Comparison of ENCODE assay signal across 22 cellular contexts in the genomic region with DNA sequence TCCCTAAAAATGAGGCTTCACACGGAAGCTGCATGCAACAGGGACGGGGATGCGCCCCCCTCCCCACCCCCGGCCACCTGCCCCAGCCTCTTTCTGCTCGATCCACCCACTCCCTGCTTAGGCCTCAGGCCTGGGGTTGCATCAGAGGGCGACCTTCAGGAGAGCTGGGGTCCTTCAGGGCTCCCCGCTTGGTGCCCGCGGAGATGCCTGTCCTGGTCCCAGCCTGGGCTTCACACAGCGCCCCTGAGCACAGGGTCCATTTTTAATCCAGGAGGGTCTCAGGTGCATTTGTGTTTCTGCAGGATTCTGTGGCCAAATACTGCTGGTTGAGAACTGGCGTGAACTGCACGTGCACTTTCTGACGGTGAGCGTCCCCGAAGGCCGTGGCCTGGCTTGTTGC.
"Had no signal": no experiment of that assay in that cellular context is flagged by ENCODE, and none has a peak within 500 bp of the region (broad histone marks: within the 10 kb centered on the region; RNA-seq: fewer than 3 reads in every experiment).

No MANE protein-coding gene starts in this region.

- ATAC-seq: T-helper 17 cell had no signal

- H3K27me3 Mint-ChIP-seq: activated B cell treated with CpG ODN at 0.5 μM for 24 hours; activated CD4-positive, alpha-beta T cell treated with anti-CD3 and anti-CD28 coated beads, Interleukin-2, amount 10 ng/mL, durations not matched to agents 24 days and 14 days; activated naive CD8-positive, alpha-beta T cell; T-helper 17 cell had no signal

- DNase-seq: activated B cell treated with CpG ODN at 0.5 μM for 24 hours; activated CD4-positive, alpha-beta T cell treated with anti-CD3 and anti-CD28 coated beads for 1 hour; activated CD4-positive, alpha-beta T cell treated with anti-CD3 and anti-CD28 coated beads, Interleukin-2, amount 10 ng/mL, durations not matched to agents 24 days and 14 days; activated CD4-positive, alpha-beta T cell treated with anti-CD3 and anti-CD28 coated beads, Interleukin-2, amount 50 U/mL, for 48 hours; activated CD8-positive, alpha-beta memory T cell treated with anti-CD3 and anti-CD28 coated beads for 24 hours; activated effector memory CD4-positive, alpha-beta T cell treated with Interleukin-2 at 50 U/mL for 16 hours; activated naive CD4-positive, alpha-beta T cell; Kasumi-1; NCI-H1048; NCI-H146; NCI-H187 treated with DMSO at 0.1 percent for 48 hours; NCI-H2081 treated with DMSO at 0.1 percent for 48 hours; NCI-H446; NCI-H524; Peyer's patch; SHP77; T-helper 17 cell; T-helper 9 cell had no signal

- H3K9me3 Mint-ChIP-seq: activated B cell treated with CpG ODN at 0.5 μM for 24 hours; activated CD4-positive, alpha-beta T cell treated with anti-CD3 and anti-CD28 coated beads, Interleukin-2, amount 10 ng/mL, durations not matched to agents 24 days and 14 days; activated T-helper 1 cell treated with anti-CD3 and anti-CD28 coated beads, Interleukin-12 subunit alpha, Interleukin-12 subunit beta, Interleukin-2, Interleukin-4 antibody, amounts not matched to agents 30 ng/mL and 10 ng/mL and 1 ng/mL, durations not matched to agents 14 hours and 24 hours and 36 hours had no signal

- H3K27ac ChIP-seq: brain microvascular endothelial cell, cardiac muscle cell, Peyer's patch had no signal

- H3K4me1 ChIP-seq: Peyer's patch had no signal

- H3K36me3 ChIP-seq: brain microvascular endothelial cell, cardiac muscle cell had no signal

- H3K9me3 ChIP-seq: Peyer's patch had no signal

- H3K4me3 Mint-ChIP-seq: activated B cell treated with CpG ODN at 0.5 μM for 24 hours; activated CD4-positive, alpha-beta T cell treated with anti-CD3 and anti-CD28 coated beads, Interleukin-2, amount 10 ng/mL, durations not matched to agents 24 days and 14 days; activated naive CD8-positive, alpha-beta T cell; activated T-helper 1 cell treated with anti-CD3 and anti-CD28 coated beads, Interleukin-12 subunit alpha, Interleukin-12 subunit beta, Interleukin-2, Interleukin-4 antibody, amounts not matched to agents 30 ng/mL and 10 ng/mL and 1 ng/mL, durations not matched to agents 14 hours and 24 hours and 36 hours; T-helper 17 cell had no signal

- H3K4me1 Mint-ChIP-seq: activated B cell treated with CpG ODN at 0.5 μM for 24 hours; activated CD4-positive, alpha-beta T cell treated with anti-CD3 and anti-CD28 coated beads, Interleukin-2, amount 10 ng/mL, durations not matched to agents 24 days and 14 days; T-helper 17 cell had no signal

- H3K4me3 ChIP-seq: cardiac muscle cell, Peyer's patch had no signal

- H3K36me3 Mint-ChIP-seq: activated naive CD8-positive, alpha-beta T cell had no signal

- H3K27ac Mint-ChIP-seq: activated B cell treated with CpG ODN at 0.5 μM for 24 hours; activated CD4-positive, alpha-beta T cell treated with anti-CD3 and anti-CD28 coated beads, Interleukin-2, amount 10 ng/mL, durations not matched to agents 24 days and 14 days; activated naive CD8-positive, alpha-beta T cell; activated T-helper 1 cell treated with anti-CD3 and anti-CD28 coated beads, Interleukin-12 subunit alpha, Interleukin-12 subunit beta, Interleukin-2, Interleukin-4 antibody, amounts not matched to agents 30 ng/mL and 10 ng/mL and 1 ng/mL, durations not matched to agents 14 hours and 24 hours and 36 hours; T-helper 17 cell had no signal

- H3K27me3 ChIP-seq: brain microvascular endothelial cell, cardiac muscle cell, Peyer's patch had no signal
